In genomic region chr10:62048919-62049636, GRCh38 we compare ENCODE assay signal across 1 cellular context.
TF ChIP-seq lines count a peak whose summit lies in the region.

No MANE protein-coding gene starts in this region.

TF ChIP-seq in H1, 55 proteins besides CTCF, POLR2A, EP300 and RAD21 (continued from another document):
- TF ChIP-seq, protein P1, sequence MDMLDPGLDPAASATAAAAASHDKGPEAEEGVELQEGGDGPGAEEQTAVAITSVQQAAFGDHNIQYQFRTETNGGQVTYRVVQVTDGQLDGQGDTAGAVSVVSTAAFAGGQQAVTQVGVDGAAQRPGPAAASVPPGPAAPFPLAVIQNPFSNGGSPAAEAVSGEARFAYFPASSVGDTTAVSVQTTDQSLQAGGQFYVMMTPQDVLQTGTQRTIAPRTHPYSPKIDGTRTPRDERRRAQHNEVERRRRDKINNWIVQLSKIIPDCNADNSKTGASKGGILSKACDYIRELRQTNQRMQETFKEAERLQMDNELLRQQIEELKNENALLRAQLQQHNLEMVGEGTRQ (IDR thresholded peaks at IDR 0.05; ENCODE audit: low read length) = no peak
- no peak for TF ChIP-seq CBX8 (IDR thresholded peaks at IDR 0.05; ENCODE audit: borderline replicate concordance, low read depth, low read length)
- 0 out of 2 replicates have a peak, but pooled peaks have one; percentile 35 for TF ChIP-seq TBP (IDR thresholded peaks at IDR 0.05; ENCODE audit: low read depth, low read length)
- TF ChIP-seq MAX (IDR thresholded peaks at IDR 0.05) = peak; percentile 83
- peak; percentile 57; the same call in 1 of the 2 replicates for TF ChIP-seq TAF1 (IDR thresholded peaks at IDR 0.05; ENCODE audit: low read depth, low read length)
- TF ChIP-seq EGR1 (IDR thresholded peaks at IDR 0.05; ENCODE audit: borderline replicate concordance, low read depth, low read length) = no peak
- peak; percentile 93 for TF ChIP-seq ASH2L (IDR thresholded peaks at IDR 0.05; ENCODE audit: low read length)
- peak; percentile 87; the same call in 1 of the 2 replicates for TF ChIP-seq RBBP5 (IDR thresholded peaks at IDR 0.05; ENCODE audit: borderline replicate concordance, low read depth, low read length)
- no peak for TF ChIP-seq HDAC6 (IDR thresholded peaks at IDR 0.05; ENCODE audit: low read depth, low read length)
- no peak for TF ChIP-seq RNF2 (IDR thresholded peaks at IDR 0.05; ENCODE audit: borderline replicate concordance, low read depth, low read length, missing control alignments, poor library complexity, severe bottlenecking)
- no peak for TF ChIP-seq CEBPB (IDR thresholded peaks at IDR 0.05; ENCODE audit: low read depth, low read length)
- TF ChIP-seq RFX5 (IDR thresholded peaks at IDR 0.05; ENCODE audit: borderline replicate concordance, low read depth, low read length) = no peak
- TF ChIP-seq TAF7 (optimal IDR thresholded peaks at IDR 0.05; ENCODE audit: borderline replicate concordance, low read depth, low read length) = no peak
- TF ChIP-seq POLR2AphosphoS5 (IDR thresholded peaks at IDR 0.05; ENCODE audit: low read depth, low read length) = peak; percentile 54; the same call in 1 of the 2 replicates
- no peak for TF ChIP-seq TCF12 (IDR thresholded peaks at IDR 0.05; ENCODE audit: low read depth, low read length)
